ENCODE assay signal across 17 cellular contexts in the genomic region with DNA sequence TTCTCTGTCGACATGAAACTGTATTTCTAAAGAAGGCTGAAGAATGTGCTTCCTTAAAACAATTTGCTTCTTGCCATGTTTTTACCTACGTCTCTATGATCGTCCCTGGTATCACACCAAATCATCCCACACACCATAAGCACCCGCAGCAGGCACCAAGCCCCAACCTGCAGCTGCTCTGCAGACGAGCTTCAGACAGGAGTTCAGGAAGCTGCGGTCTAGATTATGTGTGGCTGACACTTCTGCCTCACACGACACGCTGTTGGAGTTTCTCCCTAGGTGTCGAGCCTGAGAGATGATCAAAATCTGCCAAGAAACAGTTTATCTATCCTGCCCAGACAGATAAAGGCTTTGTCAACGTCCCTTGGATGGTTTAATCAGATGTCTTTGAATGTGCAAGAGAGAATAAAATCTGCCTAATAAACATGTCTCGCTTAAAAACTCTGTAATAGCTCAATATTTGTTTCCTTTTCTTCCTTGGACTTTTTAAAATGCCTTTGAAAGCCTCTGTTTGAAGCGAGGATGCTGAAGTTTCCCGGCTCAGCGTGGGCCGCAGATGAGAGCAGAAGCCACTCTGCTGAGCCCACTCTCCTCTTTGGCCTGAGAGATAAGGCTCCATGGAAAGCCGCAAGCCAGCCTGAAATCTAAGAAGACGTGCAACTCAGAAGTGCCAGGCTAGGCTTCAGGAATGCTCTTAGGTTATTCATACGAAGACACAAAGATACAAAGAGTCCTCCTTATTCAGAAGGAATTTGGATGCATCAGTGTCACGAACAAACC.
DNase-seq lines count a peak whose midpoint lies in the region; ATAC-seq and TF ChIP-seq lines count a peak whose summit lies in the region.
"Had no signal": no experiment of that assay in that cellular context is flagged by ENCODE, and none has a peak within 500 bp of the region (broad histone marks: within the 10 kb centered on the region; RNA-seq: fewer than 3 reads in every experiment).

No MANE protein-coding gene starts in this region.

- DNase-seq in AML-193 (lab: John Stamatoyannopoulos, UW) (peak; percentile 70 to 74), DND-41 (peak; percentile 94), RPMI8226 (peak; percentile 51), GM13977 (ENCODE audit: low spot score) (no peak), esophagus muscularis mucosa (ENCODE audit: extremely low spot score) (no peak), hippocampal formation (lab: John Stamatoyannopoulos, UW) (no peak)
- DNase-seq in activated naive CD8-positive, alpha-beta T cell treated with anti-CD3 and anti-CD28 coated beads, Interleukin-2, amount 50 U/mL, for 24 hours, result peak; percentile 5
- DNase-seq: aorta, glutamatergic neuron, kidney glomerular epithelial cell, midbrain, NCI-H82, posterior cingulate gyrus, spleen had no signal

- H3K27me3 ChIP-seq in DND-41 (ENCODE audit: insufficient read depth, low read length, poor library complexity) (no peaks in the 10 kb centered on the region), esophagus muscularis mucosa (peaks cover 0 to 14% (median 0%) of the 10 kb centered on the region in 4 donors)

- H3K27ac ChIP-seq in DND-41 (ENCODE audit: low read length) (peak overlapping the region; percentile 94), esophagus muscularis mucosa (replicated peaks in 1 of 4) (no peak overlapping the region)
- H3K27ac ChIP-seq: coronary artery, epithelial cell of prostate, spleen had no signal

- no peaks in the 10 kb centered on the region for H4K20me1 ChIP-seq in DND-41 (ENCODE audit: insufficient read depth, low read length)

- H3K36me3 Mint-ChIP-seq in activated naive CD8-positive, alpha-beta T cell treated with anti-CD3 and anti-CD28 coated beads, Interleukin-2, amount 50 U/mL, for 24 hours (ENCODE audit: low read depth), result no peaks in the 10 kb centered on the region

- peaks cover 79% of the 10 kb centered on the region for H3K4me1 ChIP-seq in DND-41 (ENCODE audit: insufficient read depth, low read length)
- peaks cover 0 to 4% (median 0%) of the 10 kb centered on the region in 4 donors for H3K4me1 ChIP-seq in esophagus muscularis mucosa
- H3K4me1 ChIP-seq: spleen had no signal

- H3K36me3 ChIP-seq in DND-41 (ENCODE audit: insufficient read depth, low read length) (no peaks in the 10 kb centered on the region), esophagus muscularis mucosa (no peaks in the 10 kb centered on the region)
- H3K36me3 ChIP-seq: spleen had no signal

- peaks cover 5% of the 10 kb centered on the region for H3K27me3 Mint-ChIP-seq in activated naive CD8-positive, alpha-beta T cell treated with anti-CD3 and anti-CD28 coated beads, Interleukin-2, amount 50 U/mL, for 24 hours

- TF ChIP-seq POLR2A in esophagus muscularis mucosa (IDR thresholded peaks at IDR 0.05; ENCODE audit: low read depth), result no peak

- H3K9me3 Mint-ChIP-seq in activated naive CD8-positive, alpha-beta T cell treated with anti-CD3 and anti-CD28 coated beads, Interleukin-2, amount 50 U/mL, for 24 hours, result no peaks in the 10 kb centered on the region
- H3K9me3 Mint-ChIP-seq: T-helper 1 cell treated with Interleukin-12 subunit alpha and Interleukin-12 subunit beta and Interleukin-4 antibody, amounts not matched to agents 30 μg/mL and 1 μg/mL, for 36 hours had no signal

- peaks cover 17% of the 10 kb centered on the region for H3K4me1 Mint-ChIP-seq in activated naive CD8-positive, alpha-beta T cell treated with anti-CD3 and anti-CD28 coated beads, Interleukin-2, amount 50 U/mL, for 24 hours

- no peak overlapping the region for H3K4me3 Mint-ChIP-seq in activated naive CD8-positive, alpha-beta T cell treated with anti-CD3 and anti-CD28 coated beads, Interleukin-2, amount 50 U/mL, for 24 hours
- H3K4me3 Mint-ChIP-seq: T-helper 1 cell treated with Interleukin-12 subunit alpha and Interleukin-12 subunit beta and Interleukin-4 antibody, amounts not matched to agents 30 μg/mL and 1 μg/mL, for 36 hours had no signal

- H3K27ac Mint-ChIP-seq in activated naive CD8-positive, alpha-beta T cell treated with anti-CD3 and anti-CD28 coated beads, Interleukin-2, amount 50 U/mL, for 24 hours, result no peak overlapping the region
- H3K27ac Mint-ChIP-seq: T-helper 1 cell treated with Interleukin-12 subunit alpha and Interleukin-12 subunit beta and Interleukin-4 antibody, amounts not matched to agents 30 μg/mL and 1 μg/mL, for 36 hours had no signal

- TF ChIP-seq CTCF in DND-41 (IDR thresholded peaks at IDR 0.05; ENCODE audit: borderline replicate concordance, extremely low read depth, low read length, poor library complexity, severe bottlenecking) (no peak), GM13977 (IDR thresholded peaks at IDR 0.05; ENCODE audit: extremely low read depth, insufficient read depth, missing control alignments) (no peak), esophagus muscularis mucosa (IDR thresholded peaks at IDR 0.05) (no peak)

- H3K4me3 ChIP-seq in DND-41 (ENCODE audit: low read depth in 1 of 2, low read length in 2 of 2), result peak overlapping the region in 1 of 2 experiments; percentile 47; a peak in 2 of 4 replicates
- H3K4me3 ChIP-seq in esophagus muscularis mucosa, result no peak overlapping the region
- H3K4me3 ChIP-seq: coronary artery, spleen had no signal

- ATAC-seq in DND-41 (ENCODE audit: insufficient read depth, low read depth), result peak; percentile 97
- ATAC-seq in activated naive CD8-positive, alpha-beta T cell treated with anti-CD3 and anti-CD28 coated beads, Interleukin-2, amount 50 U/mL, for 24 hours, result peak; percentile 68

- H3K9ac ChIP-seq in DND-41 (ENCODE audit: low read depth, low read length), result peak overlapping the region; percentile 56

- H3K79me2 ChIP-seq in DND-41 (ENCODE audit: insufficient read depth, low read length), result peaks cover 4% of the 10 kb centered on the region; the same call in 1 of the 2 replicates

- H3K9me3 ChIP-seq in DND-41 (ENCODE audit: insufficient read depth, low read length, severe bottlenecking) (no peaks in the 10 kb centered on the region), esophagus muscularis mucosa (no peaks in the 10 kb centered on the region)
- H3K9me3 ChIP-seq: spleen had no signal

- in situ Hi-C loops in GM13977 (cut with MboI; ENCODE audit: low pct_unique_long_range_greater_than_20kb, low sequenced_read_pairs, unreplicated experiment), result no loop called here

- intact Hi-C loops in esophagus muscularis mucosa (cut with DNase I), result no loop called here

- peak overlapping the region; percentile 63 for H3K4me2 ChIP-seq in DND-41 (ENCODE audit: insufficient read depth, low read length)

- TF ChIP-seq EP300 in esophagus muscularis mucosa (IDR thresholded peaks at IDR 0.05), result no peak

- WGBS in esophagus muscularis mucosa, result 52% methylated on average over 18 of the region's 19 CpGs

- peak overlapping the region; percentile 61 for H2AFZ ChIP-seq in DND-41 (ENCODE audit: low read depth, low read length)

Comparison
In these comparisons a context has a peak if more than half of its experiments do, and no peak if none do; other contexts are left out.
1. DNase-seq: peak in AML-193 (2 of 2), DND-41 (single experiment), RPMI8226 (single experiment) and activated naive CD8-positive, alpha-beta T cell treated with anti-CD3 and anti-CD28 coated beads, Interleukin-2, amount 50 U/mL, for 24 hours (single experiment); none in GM13977 (single experiment), esophagus muscularis mucosa (single experiment) and hippocampal formation (0 of 2).